Comparison of ENCODE assay signal across 15 cellular contexts in genomic region chr15:52369030-52369429, GRCh38.
DNase-seq lines count a peak whose midpoint lies in the region; ATAC-seq and TF ChIP-seq lines count a peak whose summit lies in the region.
"Had no signal": no experiment of that assay in that cellular context is flagged by ENCODE, and none has a peak within 500 bp of the region (broad histone marks: within the 10 kb centered on the region; RNA-seq: fewer than 3 reads in every experiment).

No MANE protein-coding gene starts in this region.

- intact Hi-C loops in dendritic cell treated with granulocyte-macrophage colony-stimulating factor and Interleukin-4, amounts not matched to agents 40 ng/mL and 50 ng/mL, for 4 days (cut with micrococcal nuclease) = no loop called here
- intact Hi-C loops in gastrocnemius medialis (cut with DNase I; ENCODE audit: low total_unique reads) (loop anchor here (5.0 kb wide), 1 partner anchor 93 kb away; no protein-coding TSS in a partner anchor), lower leg skin (cut with DNase I; ENCODE audit: low total_unique reads) (no loop called here)

- DNase-seq in activated naive CD4-positive, alpha-beta T cell treated with anti-CD3 and anti-CD28 coated beads, Interleukin-2, amount 10 ng/mL, durations not matched to agents 7 days and 5 days = no peak
- no peak for DNase-seq in activated naive CD4-positive, alpha-beta T cell (lab: John Stamatoyannopoulos, UW)
- DNase-seq in gastrocnemius medialis (no peak), lower leg skin (ENCODE audit: low spot score in 2 of 2) (no peak), anterior cingulate cortex (lab: John Stamatoyannopoulos, UW) (no peak), SK-N-SH (no peak)
- DNase-seq: AML-193; CD8-positive, alpha-beta memory T cell; DMS53; GF-D8 had no signal

- TF ChIP-seq RAD21 in SK-N-SH (IDR thresholded peaks at IDR 0.05; ENCODE audit: low read length) = no peak

- no peaks in the 10 kb centered on the region for H3F3A ChIP-seq in SK-N-SH (replicated peaks; ENCODE audit: insufficient read depth)

- TF ChIP-seq EP300 in SK-N-SH (IDR thresholded peaks at IDR 0.05; ENCODE audit: borderline replicate concordance in 1 of 2, low read depth in 1 of 2, low read length in 1 of 2) = no peak

- H3K27ac ChIP-seq in OCI-LY3 (ENCODE audit: low read length) (0 out of 2 replicates have a peak overlapping the region, but pooled peaks have one; percentile 3), gastrocnemius medialis (peak overlapping the region; percentile 41 to 77 (median 70)), SK-N-SH (ENCODE audit: low read depth in 2 of 2, low read length in 1 of 2) (no peak overlapping the region)
- H3K27ac ChIP-seq: 22Rv1, BLaER1 had no signal

- H2AFZ ChIP-seq in OCI-LY3 (ENCODE audit: low read depth, low read length) = no peak overlapping the region
- H2AFZ ChIP-seq in SK-N-SH (ENCODE audit: low read depth) = no peak overlapping the region

- no peaks in the 10 kb centered on the region for H3K27me3 Mint-ChIP-seq in activated naive CD4-positive, alpha-beta T cell treated with anti-CD3 and anti-CD28 coated beads, Interleukin-2, amount 10 ng/mL, durations not matched to agents 7 days and 5 days
- no peaks in the 10 kb centered on the region for H3K27me3 Mint-ChIP-seq in dendritic cell treated with granulocyte-macrophage colony-stimulating factor and Interleukin-4, amounts not matched to agents 40 ng/mL and 50 ng/mL, for 4 days
- H3K27me3 Mint-ChIP-seq: CD8-positive, alpha-beta memory T cell had no signal

- no peaks in the 10 kb centered on the region for H3K9me3 Mint-ChIP-seq in activated naive CD4-positive, alpha-beta T cell treated with anti-CD3 and anti-CD28 coated beads, Interleukin-2, amount 10 ng/mL, durations not matched to agents 7 days and 5 days
- no peaks in the 10 kb centered on the region for H3K9me3 Mint-ChIP-seq in dendritic cell treated with granulocyte-macrophage colony-stimulating factor and Interleukin-4, amounts not matched to agents 40 ng/mL and 50 ng/mL, for 4 days
- H3K9me3 Mint-ChIP-seq: CD8-positive, alpha-beta memory T cell had no signal

- peaks cover 38% of the 10 kb centered on the region for H3K36me3 Mint-ChIP-seq in activated naive CD4-positive, alpha-beta T cell treated with anti-CD3 and anti-CD28 coated beads, Interleukin-2, amount 10 ng/mL, durations not matched to agents 7 days and 5 days
- peaks cover 89% of the 10 kb centered on the region for H3K36me3 Mint-ChIP-seq in dendritic cell treated with granulocyte-macrophage colony-stimulating factor and Interleukin-4, amounts not matched to agents 40 ng/mL and 50 ng/mL, for 4 days (ENCODE audit: low read depth)

- no peak overlapping the region for H3K4me2 ChIP-seq in OCI-LY3 (ENCODE audit: low read length)
- no peak overlapping the region for H3K4me2 ChIP-seq in SK-N-SH
- H3K4me2 ChIP-seq: BLaER1 had no signal

- peak; percentile 29 to 34 for ATAC-seq in gastrocnemius medialis
- ATAC-seq: HCT116 had no signal

- H3K4me3 ChIP-seq in OCI-LY3 (ENCODE audit: low read length) (no peak overlapping the region), gastrocnemius medialis (no peak overlapping the region), lower leg skin (ENCODE audit: low read depth, poor library complexity, severe bottlenecking) (no peak overlapping the region), SK-N-SH (ENCODE audit: low read depth in 2 of 2, low read length in 1 of 2) (no peak overlapping the region)
- H3K4me3 ChIP-seq: BLaER1 had no signal

- H3K4me1 ChIP-seq in OCI-LY3 (ENCODE audit: low read length) (peaks cover 66% of the 10 kb centered on the region), gastrocnemius medialis (peaks cover 0 to 13% of the 10 kb centered on the region in 2 donors), SK-N-SH (ENCODE audit: control insufficient read depth in 1 of 2, insufficient read depth in 2 of 2, low read depth in 1 of 2, low read length in 1 of 2) (no peaks in the 10 kb centered on the region)
- H3K4me1 ChIP-seq: BLaER1 had no signal

- H3K9ac ChIP-seq in OCI-LY3 (ENCODE audit: low read length) (no peak overlapping the region), SK-N-SH (no peak overlapping the region)
- H3K9ac ChIP-seq: BLaER1 had no signal

- H3K27me3 ChIP-seq in OCI-LY3 (ENCODE audit: low read depth, low read length) (no peaks in the 10 kb centered on the region), gastrocnemius medialis (no peaks in the 10 kb centered on the region), SK-N-SH (ENCODE audit: insufficient read depth) (no peaks in the 10 kb centered on the region)
- H3K27me3 ChIP-seq: BLaER1 had no signal

- H3K36me3 ChIP-seq in OCI-LY3 (replicated peaks; ENCODE audit: low read depth, low read length) = peaks cover 69% of the 10 kb centered on the region
- peaks cover 0 to 35% of the 10 kb centered on the region in 2 donors for H3K36me3 ChIP-seq in gastrocnemius medialis
- peaks cover 32 to 41% of the 10 kb centered on the region in 2 experiments for H3K36me3 ChIP-seq in SK-N-SH (replicated peaks in 1 of 2; ENCODE audit: control insufficient read depth in 1 of 2, insufficient read depth in 2 of 2, low read length in 1 of 2)

- peak overlapping the region; percentile 3 for H3K27ac Mint-ChIP-seq in activated naive CD4-positive, alpha-beta T cell treated with anti-CD3 and anti-CD28 coated beads, Interleukin-2, amount 10 ng/mL, durations not matched to agents 7 days and 5 days
- peak overlapping the region; percentile 63 for H3K27ac Mint-ChIP-seq in dendritic cell treated with granulocyte-macrophage colony-stimulating factor and Interleukin-4, amounts not matched to agents 40 ng/mL and 50 ng/mL, for 4 days
- H3K27ac Mint-ChIP-seq: CD8-positive, alpha-beta memory T cell had no signal

- in situ Hi-C loops in gastrocnemius medialis (cut with MboI; ENCODE audit: low sequenced_read_pairs in 4 of 4) = no loop called here

- H4K20me1 ChIP-seq in OCI-LY3 (ENCODE audit: insufficient read depth, low read length) (no peaks in the 10 kb centered on the region), SK-N-SH (ENCODE audit: insufficient read depth) (no peaks in the 10 kb centered on the region)
- H4K20me1 ChIP-seq: BLaER1 had no signal

- no peak overlapping the region for H3K4me3 Mint-ChIP-seq in activated naive CD4-positive, alpha-beta T cell treated with anti-CD3 and anti-CD28 coated beads, Interleukin-2, amount 10 ng/mL, durations not matched to agents 7 days and 5 days
- no peak overlapping the region for H3K4me3 Mint-ChIP-seq in dendritic cell treated with granulocyte-macrophage colony-stimulating factor and Interleukin-4, amounts not matched to agents 40 ng/mL and 50 ng/mL, for 4 days
- H3K4me3 Mint-ChIP-seq: CD8-positive, alpha-beta memory T cell had no signal

- TF ChIP-seq POLR2A in gastrocnemius medialis (IDR thresholded peaks at IDR 0.05) (no peak), lower leg skin (IDR thresholded peaks at IDR 0.05) (no peak)

- H3K9me2 ChIP-seq in SK-N-SH = no peaks in the 10 kb centered on the region

- CTCF ChIA-PET in activated naive CD4-positive, alpha-beta T cell treated with anti-CD3 and anti-CD28 coated beads, Interleukin-2, amount 10 ng/mL, durations not matched to agents 7 days and 5 days (lab: Charles Lee) = interaction anchor here (0.6 kb wide), 1 partner anchor 156 kb away, joined by 3 read pairs; no protein-coding TSS in a partner anchor
- CTCF ChIA-PET in SK-N-SH (lab: Yijun Ruan, JAX) = interaction anchor here (0.8 to 1.6 kb wide), 4 partner anchors 11 to 38 kb away, joined by 3 to 6 read pairs (median 5); no protein-coding TSS in a partner anchor

- H3K9me3 ChIP-seq in OCI-LY3 (ENCODE audit: insufficient read depth, low read length) (no peaks in the 10 kb centered on the region), gastrocnemius medialis (no peaks in the 10 kb centered on the region), SK-N-SH (no peaks in the 10 kb centered on the region)
- H3K9me3 ChIP-seq: BLaER1 had no signal

- no peaks in the 10 kb centered on the region for H3K4me1 Mint-ChIP-seq in activated naive CD4-positive, alpha-beta T cell treated with anti-CD3 and anti-CD28 coated beads, Interleukin-2, amount 10 ng/mL, durations not matched to agents 7 days and 5 days
- peaks cover 29% of the 10 kb centered on the region for H3K4me1 Mint-ChIP-seq in dendritic cell treated with granulocyte-macrophage colony-stimulating factor and Interleukin-4, amounts not matched to agents 40 ng/mL and 50 ng/mL, for 4 days (ENCODE audit: low read depth)
- H3K4me1 Mint-ChIP-seq: CD8-positive, alpha-beta memory T cell had no signal

- TF ChIP-seq CTCF in OCI-LY3 (IDR thresholded peaks at IDR 0.05; ENCODE audit: low read depth, low read length) = no peak
- TF ChIP-seq CTCF in gastrocnemius medialis (IDR thresholded peaks at IDR 0.05 in 4 of 5, conservative IDR thresholded peaks at IDR 0.05 in 1 of 5) = no peak
- no peak for TF ChIP-seq CTCF in lower leg skin (IDR thresholded peaks at IDR 0.05)
- TF ChIP-seq CTCF in SK-N-SH (IDR thresholded peaks at IDR 0.05) = no peak

- POLR2A ChIA-PET in SK-N-SH (lab: Yijun Ruan, JAX) = interaction anchor here (1.1 kb wide), 1 partner anchor 12 kb away, joined by 3 read pairs; no protein-coding TSS in a partner anchor

- 0 out of 2 replicates have a peak, but pooled peaks cover 3% of the 10 kb centered on the region for H3K79me2 ChIP-seq in OCI-LY3 (ENCODE audit: low read length)
- H3K79me2 ChIP-seq in SK-N-SH (ENCODE audit: insufficient read depth) = no peaks in the 10 kb centered on the region

- WGBS in lower leg skin, 2 donors = 84 to 86% methylated on average over 3 of the region's 3 CpGs
- WGBS in SK-N-SH (ENCODE audit: low lambda C conversion rate) = 96% methylated on average over 3 of the region's 3 CpGs

TF ChIP-seq in SK-N-SH, 30 proteins besides CTCF, POLR2A, EP300 and RAD21:
- no peak for TF ChIP-seq RCOR1 (IDR thresholded peaks at IDR 0.05; ENCODE audit: low read length)
- TF ChIP-seq ZBTB33 (IDR thresholded peaks at IDR 0.05; ENCODE audit: borderline replicate concordance, low read depth) = no peak
- no peak for TF ChIP-seq TCF12 (IDR thresholded peaks at IDR 0.05)
- TF ChIP-seq SIN3A (IDR thresholded peaks at IDR 0.05; ENCODE audit: borderline replicate concordance, low read depth, low read length) = no peak
- TF ChIP-seq MXI1 (IDR thresholded peaks at IDR 0.05; ENCODE audit: low read depth, low read length) = no peak

Comparison
In these comparisons a context has a peak if more than half of its experiments do, and no peak if none do; other contexts are left out.
1. H3K27ac ChIP-seq: peak in OCI-LY3 (single experiment) and gastrocnemius medialis (4 of 4); none in SK-N-SH (0 of 2).